ENCODE assay signal across 1 cellular context in the genomic region with DNA sequence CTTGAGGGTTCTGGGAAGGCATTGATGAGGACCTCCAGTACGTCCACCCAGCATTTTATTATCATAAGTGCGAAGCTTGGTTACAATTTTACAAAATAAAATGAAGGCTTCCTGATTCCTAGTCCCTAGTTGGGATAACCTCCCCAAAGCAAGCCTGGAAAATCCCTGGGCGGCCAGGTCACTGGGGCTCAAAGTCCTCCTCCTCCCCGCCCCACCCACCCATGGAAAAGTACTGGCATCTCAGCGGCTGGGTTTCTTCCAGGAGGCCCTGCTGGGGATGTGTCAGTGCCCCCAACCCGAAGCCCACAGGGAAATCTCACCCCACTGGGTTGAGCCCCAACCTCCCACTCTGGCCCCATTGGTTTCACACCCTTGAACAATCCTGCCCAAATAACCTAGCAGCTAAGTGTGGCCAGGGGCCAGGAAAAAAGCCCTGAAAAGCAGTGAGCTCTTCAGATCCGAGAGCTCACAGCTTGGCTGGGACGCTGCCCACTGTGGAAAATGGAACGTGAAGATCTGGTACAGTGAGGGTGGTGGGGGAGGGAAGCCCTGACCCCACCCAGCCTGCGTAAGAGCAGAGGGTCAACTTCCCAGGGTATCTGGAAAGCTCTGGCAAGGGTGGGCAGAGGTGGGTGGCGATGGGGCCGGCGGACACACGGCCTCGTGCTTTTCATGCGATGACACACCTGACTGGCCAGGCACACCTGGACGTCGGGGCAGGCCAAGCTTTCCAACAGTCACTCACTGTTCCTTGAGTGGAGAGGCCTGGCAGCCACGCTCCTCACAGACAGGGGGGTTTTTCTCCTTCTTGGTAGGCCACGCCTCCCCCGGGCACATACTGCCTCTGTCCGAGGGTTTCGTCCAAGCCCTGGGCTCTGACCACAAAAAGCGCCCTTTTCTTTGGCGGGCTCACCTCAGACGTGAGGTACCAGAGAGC.
TF ChIP-seq lines count a peak whose summit lies in the region.

No MANE protein-coding gene starts in this region.

TF ChIP-seq in HepG2, 621 proteins besides CTCF, POLR2A, EP300 and RAD21 (continued from another document):
- TF ChIP-seq, protein P1, sequence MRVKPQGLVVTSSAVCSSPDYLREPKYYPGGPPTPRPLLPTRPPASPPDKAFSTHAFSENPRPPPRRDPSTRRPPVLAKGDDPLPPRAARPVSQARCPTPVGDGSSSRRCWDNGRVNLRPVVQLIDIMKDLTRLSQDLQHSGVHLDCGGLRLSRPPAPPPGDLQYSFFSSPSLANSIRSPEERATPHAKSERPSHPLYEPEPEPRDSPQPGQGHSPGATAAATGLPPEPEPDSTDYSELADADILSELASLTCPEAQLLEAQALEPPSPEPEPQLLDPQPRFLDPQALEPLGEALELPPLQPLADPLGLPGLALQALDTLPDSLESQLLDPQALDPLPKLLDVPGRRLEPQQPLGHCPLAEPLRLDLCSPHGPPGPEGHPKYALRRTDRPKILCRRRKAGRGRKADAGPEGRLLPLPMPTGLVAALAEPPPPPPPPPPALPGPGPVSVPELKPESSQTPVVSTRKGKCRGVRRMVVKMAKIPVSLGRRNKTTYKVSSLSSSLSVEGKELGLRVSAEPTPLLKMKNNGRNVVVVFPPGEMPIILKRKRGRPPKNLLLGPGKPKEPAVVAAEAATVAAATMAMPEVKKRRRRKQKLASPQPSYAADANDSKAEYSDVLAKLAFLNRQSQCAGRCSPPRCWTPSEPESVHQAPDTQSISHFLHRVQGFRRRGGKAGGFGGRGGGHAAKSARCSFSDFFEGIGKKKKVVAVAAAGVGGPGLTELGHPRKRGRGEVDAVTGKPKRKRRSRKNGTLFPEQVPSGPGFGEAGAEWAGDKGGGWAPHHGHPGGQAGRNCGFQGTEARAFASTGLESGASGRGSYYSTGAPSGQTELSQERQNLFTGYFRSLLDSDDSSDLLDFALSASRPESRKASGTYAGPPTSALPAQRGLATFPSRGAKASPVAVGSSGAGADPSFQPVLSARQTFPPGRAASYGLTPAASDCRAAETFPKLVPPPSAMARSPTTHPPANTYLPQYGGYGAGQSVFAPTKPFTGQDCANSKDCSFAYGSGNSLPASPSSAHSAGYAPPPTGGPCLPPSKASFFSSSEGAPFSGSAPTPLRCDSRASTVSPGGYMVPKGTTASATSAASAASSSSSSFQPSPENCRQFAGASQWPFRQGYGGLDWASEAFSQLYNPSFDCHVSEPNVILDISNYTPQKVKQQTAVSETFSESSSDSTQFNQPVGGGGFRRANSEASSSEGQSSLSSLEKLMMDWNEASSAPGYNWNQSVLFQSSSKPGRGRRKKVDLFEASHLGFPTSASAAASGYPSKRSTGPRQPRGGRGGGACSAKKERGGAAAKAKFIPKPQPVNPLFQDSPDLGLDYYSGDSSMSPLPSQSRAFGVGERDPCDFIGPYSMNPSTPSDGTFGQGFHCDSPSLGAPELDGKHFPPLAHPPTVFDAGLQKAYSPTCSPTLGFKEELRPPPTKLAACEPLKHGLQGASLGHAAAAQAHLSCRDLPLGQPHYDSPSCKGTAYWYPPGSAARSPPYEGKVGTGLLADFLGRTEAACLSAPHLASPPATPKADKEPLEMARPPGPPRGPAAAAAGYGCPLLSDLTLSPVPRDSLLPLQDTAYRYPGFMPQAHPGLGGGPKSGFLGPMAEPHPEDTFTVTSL (CRISPR knock-in tag; IDR thresholded peaks at IDR 0.05; ENCODE audit: borderline replicate concordance) = 0 out of 2 replicates have a peak, but pooled peaks have one; percentile 11
- TF ChIP-seq ZNF782 (CRISPR knock-in tag; IDR thresholded peaks at IDR 0.05; ENCODE audit: borderline replicate concordance) = peak; percentile 13; the same call in 1 of the 2 replicates
- TF ChIP-seq ZSCAN9 (CRISPR knock-in tag; IDR thresholded peaks at IDR 0.05; ENCODE audit: borderline replicate concordance) = peak; percentile 20; the same call in 1 of the 2 replicates
- TF ChIP-seq ZNF274 (CRISPR knock-in tag; IDR thresholded peaks at IDR 0.05) = peak; percentile 72; the same call in 1 of the 2 replicates
- peak; percentile 52; the same call in 1 of the 2 replicates for TF ChIP-seq HOXA5 (CRISPR knock-in tag; IDR thresholded peaks at IDR 0.05)
- TF ChIP-seq, protein P2, sequence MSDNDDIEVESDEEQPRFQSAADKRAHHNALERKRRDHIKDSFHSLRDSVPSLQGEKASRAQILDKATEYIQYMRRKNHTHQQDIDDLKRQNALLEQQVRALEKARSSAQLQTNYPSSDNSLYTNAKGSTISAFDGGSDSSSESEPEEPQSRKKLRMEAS (IDR thresholded peaks at IDR 0.05) = no peak; the same call in 1 of the 2 replicates
- TF ChIP-seq, protein P3, sequence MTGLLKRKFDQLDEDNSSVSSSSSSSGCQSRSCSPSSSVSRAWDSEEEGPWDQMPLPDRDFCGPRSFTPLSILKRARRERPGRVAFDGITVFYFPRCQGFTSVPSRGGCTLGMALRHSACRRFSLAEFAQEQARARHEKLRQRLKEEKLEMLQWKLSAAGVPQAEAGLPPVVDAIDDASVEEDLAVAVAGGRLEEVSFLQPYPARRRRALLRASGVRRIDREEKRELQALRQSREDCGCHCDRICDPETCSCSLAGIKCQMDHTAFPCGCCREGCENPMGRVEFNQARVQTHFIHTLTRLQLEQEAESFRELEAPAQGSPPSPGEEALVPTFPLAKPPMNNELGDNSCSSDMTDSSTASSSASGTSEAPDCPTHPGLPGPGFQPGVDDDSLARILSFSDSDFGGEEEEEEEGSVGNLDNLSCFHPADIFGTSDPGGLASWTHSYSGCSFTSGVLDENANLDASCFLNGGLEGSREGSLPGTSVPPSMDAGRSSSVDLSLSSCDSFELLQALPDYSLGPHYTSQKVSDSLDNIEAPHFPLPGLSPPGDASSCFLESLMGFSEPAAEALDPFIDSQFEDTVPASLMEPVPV (CRISPR knock-in tag; IDR thresholded peaks at IDR 0.05) = 0 out of 2 replicates have a peak, but pooled peaks have one; percentile 42
- TF ChIP-seq SMAD9 (CRISPR knock-in tag; IDR thresholded peaks at IDR 0.05) = peak; percentile 31; the same call in 1 of the 2 replicates
- no peak for TF ChIP-seq ZNF235 (CRISPR knock-in tag; IDR thresholded peaks at IDR 0.05; ENCODE audit: borderline replicate concordance)
- TF ChIP-seq SAP130 (CRISPR knock-in tag; IDR thresholded peaks at IDR 0.05; ENCODE audit: low read depth) = peak; percentile 20; the same call in 1 of the 2 replicates
- peak; percentile 14; the same call in 1 of the 2 replicates for TF ChIP-seq ETV5 (CRISPR knock-in tag; IDR thresholded peaks at IDR 0.05; ENCODE audit: borderline replicate concordance)
- TF ChIP-seq ZFAT (CRISPR knock-in tag; conservative IDR thresholded peaks at IDR 0.05) = no peak
- TF ChIP-seq ZNF598 (CRISPR knock-in tag; IDR thresholded peaks at IDR 0.05; ENCODE audit: borderline replicate concordance) = peak; percentile 61; the same call in 1 of the 2 replicates
- TF ChIP-seq, protein P4, sequence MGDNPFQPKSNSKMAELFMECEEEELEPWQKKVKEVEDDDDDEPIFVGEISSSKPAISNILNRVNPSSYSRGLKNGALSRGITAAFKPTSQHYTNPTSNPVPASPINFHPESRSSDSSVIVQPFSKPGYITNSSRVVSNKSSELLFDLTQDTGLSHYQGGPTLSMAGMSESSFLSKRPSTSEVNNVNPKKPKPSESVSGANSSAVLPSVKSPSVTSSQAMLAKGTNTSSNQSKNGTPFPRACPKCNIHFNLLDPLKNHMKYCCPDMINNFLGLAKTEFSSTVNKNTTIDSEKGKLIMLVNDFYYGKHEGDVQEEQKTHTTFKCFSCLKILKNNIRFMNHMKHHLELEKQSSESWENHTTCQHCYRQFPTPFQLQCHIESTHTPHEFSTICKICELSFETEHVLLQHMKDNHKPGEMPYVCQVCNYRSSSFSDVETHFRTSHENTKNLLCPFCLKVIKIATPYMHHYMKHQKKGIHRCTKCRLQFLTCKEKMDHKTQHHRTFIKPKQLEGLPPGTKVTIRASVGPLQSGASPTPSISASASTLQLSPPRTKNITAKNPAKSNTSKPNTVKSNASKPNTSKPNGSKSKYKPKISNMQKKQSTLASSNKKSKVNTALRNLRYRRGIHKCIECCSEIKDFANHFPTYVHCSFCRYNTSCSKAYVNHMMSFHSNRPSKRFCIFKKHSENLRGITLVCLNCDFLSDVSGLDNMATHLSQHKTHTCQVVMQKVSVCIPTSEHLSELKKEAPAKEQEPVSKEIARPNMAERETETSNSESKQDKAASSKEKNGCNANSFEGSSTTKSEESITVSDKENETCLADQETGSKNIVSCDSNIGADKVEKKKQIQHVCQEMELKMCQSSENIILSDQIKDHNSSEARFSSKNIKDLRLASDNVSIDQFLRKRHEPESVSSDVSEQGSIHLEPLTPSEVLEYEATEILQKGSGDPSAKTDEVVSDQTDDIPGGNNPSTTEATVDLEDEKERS (CRISPR knock-in tag; IDR thresholded peaks at IDR 0.05) = peak; percentile 63; the same call in 1 of the 2 replicates
- peak; percentile 67 for TF ChIP-seq ISL2 (CRISPR knock-in tag; IDR thresholded peaks at IDR 0.05)
- TF ChIP-seq, protein P5, sequence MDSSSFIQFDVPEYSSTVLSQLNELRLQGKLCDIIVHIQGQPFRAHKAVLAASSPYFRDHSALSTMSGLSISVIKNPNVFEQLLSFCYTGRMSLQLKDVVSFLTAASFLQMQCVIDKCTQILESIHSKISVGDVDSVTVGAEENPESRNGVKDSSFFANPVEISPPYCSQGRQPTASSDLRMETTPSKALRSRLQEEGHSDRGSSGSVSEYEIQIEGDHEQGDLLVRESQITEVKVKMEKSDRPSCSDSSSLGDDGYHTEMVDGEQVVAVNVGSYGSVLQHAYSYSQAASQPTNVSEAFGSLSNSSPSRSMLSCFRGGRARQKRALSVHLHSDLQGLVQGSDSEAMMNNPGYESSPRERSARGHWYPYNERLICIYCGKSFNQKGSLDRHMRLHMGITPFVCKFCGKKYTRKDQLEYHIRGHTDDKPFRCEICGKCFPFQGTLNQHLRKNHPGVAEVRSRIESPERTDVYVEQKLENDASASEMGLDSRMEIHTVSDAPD (CRISPR knock-in tag; IDR thresholded peaks at IDR 0.05) = peak; percentile 62
- peak; percentile 53; the same call in 1 of the 2 replicates for TF ChIP-seq SALL2 (CRISPR knock-in tag; IDR thresholded peaks at IDR 0.05)
- TF ChIP-seq ZNF343 (CRISPR knock-in tag; IDR thresholded peaks at IDR 0.05) = peak; percentile 87; the same call in 1 of the 2 replicates
- TF ChIP-seq GATA4 (IDR thresholded peaks at IDR 0.05; ENCODE audit: borderline replicate concordance, low read depth) = 0 out of 2 replicates have a peak, but pooled peaks have one; percentile 15
- TF ChIP-seq, protein P6, sequence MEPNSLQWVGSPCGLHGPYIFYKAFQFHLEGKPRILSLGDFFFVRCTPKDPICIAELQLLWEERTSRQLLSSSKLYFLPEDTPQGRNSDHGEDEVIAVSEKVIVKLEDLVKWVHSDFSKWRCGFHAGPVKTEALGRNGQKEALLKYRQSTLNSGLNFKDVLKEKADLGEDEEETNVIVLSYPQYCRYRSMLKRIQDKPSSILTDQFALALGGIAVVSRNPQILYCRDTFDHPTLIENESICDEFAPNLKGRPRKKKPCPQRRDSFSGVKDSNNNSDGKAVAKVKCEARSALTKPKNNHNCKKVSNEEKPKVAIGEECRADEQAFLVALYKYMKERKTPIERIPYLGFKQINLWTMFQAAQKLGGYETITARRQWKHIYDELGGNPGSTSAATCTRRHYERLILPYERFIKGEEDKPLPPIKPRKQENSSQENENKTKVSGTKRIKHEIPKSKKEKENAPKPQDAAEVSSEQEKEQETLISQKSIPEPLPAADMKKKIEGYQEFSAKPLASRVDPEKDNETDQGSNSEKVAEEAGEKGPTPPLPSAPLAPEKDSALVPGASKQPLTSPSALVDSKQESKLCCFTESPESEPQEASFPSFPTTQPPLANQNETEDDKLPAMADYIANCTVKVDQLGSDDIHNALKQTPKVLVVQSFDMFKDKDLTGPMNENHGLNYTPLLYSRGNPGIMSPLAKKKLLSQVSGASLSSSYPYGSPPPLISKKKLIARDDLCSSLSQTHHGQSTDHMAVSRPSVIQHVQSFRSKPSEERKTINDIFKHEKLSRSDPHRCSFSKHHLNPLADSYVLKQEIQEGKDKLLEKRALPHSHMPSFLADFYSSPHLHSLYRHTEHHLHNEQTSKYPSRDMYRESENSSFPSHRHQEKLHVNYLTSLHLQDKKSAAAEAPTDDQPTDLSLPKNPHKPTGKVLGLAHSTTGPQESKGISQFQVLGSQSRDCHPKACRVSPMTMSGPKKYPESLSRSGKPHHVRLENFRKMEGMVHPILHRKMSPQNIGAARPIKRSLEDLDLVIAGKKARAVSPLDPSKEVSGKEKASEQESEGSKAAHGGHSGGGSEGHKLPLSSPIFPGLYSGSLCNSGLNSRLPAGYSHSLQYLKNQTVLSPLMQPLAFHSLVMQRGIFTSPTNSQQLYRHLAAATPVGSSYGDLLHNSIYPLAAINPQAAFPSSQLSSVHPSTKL (CRISPR knock-in tag; IDR thresholded peaks at IDR 0.05) = peak; percentile 0; the same call in 1 of the 2 replicates
- TF ChIP-seq ZNF749 (CRISPR knock-in tag; IDR thresholded peaks at IDR 0.05; ENCODE audit: borderline replicate concordance) = no peak; the same call in none of the 2 replicates
- 0 out of 2 replicates have a peak, but pooled peaks have one; percentile 31 for TF ChIP-seq MYNN (CRISPR knock-in tag; IDR thresholded peaks at IDR 0.05; ENCODE audit: low read depth)
- TF ChIP-seq ZNF543 (CRISPR knock-in tag; IDR thresholded peaks at IDR 0.05) = peak; percentile 34; the same call in 1 of the 2 replicates
- no peak; the same call in none of the 2 replicates for TF ChIP-seq MEF2D (CRISPR knock-in tag; IDR thresholded peaks at IDR 0.05)
- 0 out of 2 replicates have a peak, but pooled peaks have one; percentile 19 for TF ChIP-seq NR2F6 (IDR thresholded peaks at IDR 0.05)
- no peak for TF ChIP-seq NR2F6 (CRISPR knock-in tag; IDR thresholded peaks at IDR 0.05)
- TF ChIP-seq ZNF776 (CRISPR knock-in tag; IDR thresholded peaks at IDR 0.05) = peak; percentile 57; the same call in 1 of the 2 replicates
- 0 out of 2 replicates have a peak, but pooled peaks have one; percentile 77 for TF ChIP-seq SNAPC2 (CRISPR knock-in tag; IDR thresholded peaks at IDR 0.05)
- TF ChIP-seq, protein P7, sequence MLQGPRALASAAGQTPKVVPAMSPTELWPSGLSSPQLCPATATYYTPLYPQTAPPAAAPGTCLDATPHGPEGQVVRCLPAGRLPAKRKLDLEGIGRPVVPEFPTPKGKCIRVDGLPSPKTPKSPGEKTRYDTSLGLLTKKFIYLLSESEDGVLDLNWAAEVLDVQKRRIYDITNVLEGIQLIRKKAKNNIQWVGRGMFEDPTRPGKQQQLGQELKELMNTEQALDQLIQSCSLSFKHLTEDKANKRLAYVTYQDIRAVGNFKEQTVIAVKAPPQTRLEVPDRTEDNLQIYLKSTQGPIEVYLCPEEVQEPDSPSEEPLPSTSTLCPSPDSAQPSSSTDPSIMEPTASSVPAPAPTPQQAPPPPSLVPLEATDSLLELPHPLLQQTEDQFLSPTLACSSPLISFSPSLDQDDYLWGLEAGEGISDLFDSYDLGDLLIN (CRISPR knock-in tag; IDR thresholded peaks at IDR 0.05; ENCODE audit: borderline replicate concordance) = no peak
